ENCODE assay signal across 31 cellular contexts in the genomic region with DNA sequence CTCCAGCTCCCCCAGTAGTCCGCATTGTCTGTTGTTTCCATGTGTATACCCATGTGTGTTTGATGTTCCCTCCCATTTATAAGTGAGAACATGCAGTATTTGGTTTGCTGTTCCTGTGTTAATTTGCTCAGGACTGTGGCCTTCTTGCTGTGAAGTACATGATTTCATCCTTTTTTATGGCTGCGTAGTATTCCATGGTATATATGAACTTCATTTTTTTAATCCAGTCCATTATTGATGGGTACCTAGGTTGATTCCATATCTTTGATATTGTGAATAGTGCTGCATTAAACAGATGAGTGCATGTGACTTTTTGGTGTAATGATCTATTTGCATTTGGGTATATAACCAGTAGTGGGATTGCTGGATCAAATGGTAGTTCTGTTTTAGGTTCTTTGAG.
"Had no signal": no experiment of that assay in that cellular context is flagged by ENCODE, and none has a peak within 500 bp of the region (broad histone marks: within the 10 kb centered on the region; RNA-seq: fewer than 3 reads in every experiment).

No MANE protein-coding gene starts in this region.

- H3K9me3 ChIP-seq: esophagus squamous epithelium, gastroesophageal sphincter had no signal

- H3K27me3 ChIP-seq: brain microvascular endothelial cell, esophagus squamous epithelium, gastroesophageal sphincter, heart right ventricle, hepatocyte had no signal

- FAIRE-seq: astrocyte, endothelial cell of umbilical vein had no signal

- H2AFZ ChIP-seq: hepatocyte had no signal

- DNase-seq: activated B cell treated with CpG ODN at 0.5 μM for 24 hours; activated CD4-positive, alpha-beta memory T cell treated with anti-CD3 and anti-CD28 coated beads for 36 hours; activated CD4-positive, alpha-beta T cell treated with anti-CD3 and anti-CD28 coated beads for 48 hours; activated CD8-positive, alpha-beta memory T cell treated with anti-CD3 and anti-CD28 coated beads, Interleukin-2, amount 10 ng/mL, durations not matched to agents 7 days and 5 days; activated CD8-positive, alpha-beta memory T cell treated with anti-CD3 and anti-CD28 coated beads, Interleukin-2, amount 50 U/mL, for 4 hours; activated CD8-positive, alpha-beta T cell treated with anti-CD3 and anti-CD28 coated beads, Interleukin-2, amount 10 ng/mL, durations not matched to agents 7 days and 5 days; activated effector memory CD4-positive, alpha-beta T cell treated with anti-CD3 and anti-CD28 coated beads, Interleukin-2, amount 50 U/mL, for 16 hours; activated naive CD4-positive, alpha-beta T cell treated with anti-CD3 and anti-CD28 coated beads for 36 hours; activated naive CD8-positive, alpha-beta T cell treated with anti-CD3 and anti-CD28 coated beads, Interleukin-2, amount 10 ng/mL, durations not matched to agents 7 days and 5 days; activated T-cell treated with anti-CD3 and anti-CD28 coated beads, Interleukin-2, amount 50 U/mL, for 1 hour; activated T-cell treated with anti-CD3 and anti-CD28 coated beads, Interleukin-2, amount 50 U/mL, for 48 hours; amniotic stem cell; anterior cingulate cortex; brain microvascular endothelial cell; caudate nucleus; cortex of kidney; dermis blood vessel endothelial cell; effector CD4-positive, alpha-beta T cell; effector memory CD8-positive, alpha-beta T cell; esophagus squamous epithelium; foreskin melanocyte; heart right ventricle; T-helper 17 cell; T1000; WERI-Rb-1 had no signal

- H3K4me2 ChIP-seq: hepatocyte had no signal

- ATAC-seq: activated CD4-positive, CD25-positive, alpha-beta regulatory T cell treated with anti-CD3 and anti-CD28 coated beads, Interleukin-2, amount 50 U/mL, for 24 hours; activated CD8-positive, alpha-beta memory T cell treated with anti-CD3 and anti-CD28 coated beads, Interleukin-2, amount 10 ng/mL, durations not matched to agents 7 days and 5 days; effector memory CD8-positive, alpha-beta T cell; gastroesophageal sphincter; heart right ventricle; T-helper 17 cell had no signal

- H3K79me2 ChIP-seq: hepatocyte had no signal

- H3K27ac ChIP-seq: brain microvascular endothelial cell, epithelial cell of prostate, esophagus squamous epithelium, gastroesophageal sphincter, heart right ventricle, hepatocyte, WERI-Rb-1 had no signal

- H3K4me1 ChIP-seq: esophagus squamous epithelium, gastroesophageal sphincter, heart right ventricle had no signal

- H3K4me3 ChIP-seq: esophagus squamous epithelium, gastroesophageal sphincter, heart right ventricle, hepatocyte had no signal
